In the genomic region with DNA sequence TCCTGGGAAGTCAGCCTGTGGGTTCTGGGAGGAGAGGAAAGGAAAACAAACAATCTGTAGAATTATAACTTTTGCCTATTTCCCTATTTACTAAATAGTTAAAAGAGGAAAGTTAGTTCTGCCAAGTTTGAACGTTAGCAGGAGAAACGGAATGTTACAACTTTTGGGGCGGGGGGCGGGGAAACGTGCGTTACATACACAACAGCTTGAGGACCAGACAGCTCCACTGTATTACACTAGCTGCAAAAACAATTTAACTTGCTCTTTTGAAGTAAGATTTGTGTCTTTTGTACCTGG, we compare ENCODE assay signal across 8 cellular contexts. TPM values are rescaled to one million over a fixed set of nuclear protein-coding genes. Genes with fewer than 3 reads are reported as not detected.
DNase-seq lines count a peak whose midpoint lies in the region; ATAC-seq and TF ChIP-seq lines count a peak whose summit lies in the region.

No MANE protein-coding gene starts in this region.

- no peak overlapping the region for H2BK12ac ChIP-seq in neuronal stem cell (ENCODE audit: low read length)

- H3K79me2 ChIP-seq in MM.1S (ENCODE audit: low read length) = peaks cover 94% of the 10 kb centered on the region

- H2BK5ac ChIP-seq in neuronal stem cell (ENCODE audit: low read length) = no peak overlapping the region

- no peak overlapping the region for H4K91ac ChIP-seq in neuronal stem cell (ENCODE audit: low read depth, low read length, poor library complexity)

- no peaks in the 10 kb centered on the region for H3K27me3 ChIP-seq in MM.1S (replicated peaks; ENCODE audit: insufficient read depth, low read length)
- peaks cover 0 to 90% (median 0%) of the 10 kb centered on the region in 3 experiments for H3K27me3 ChIP-seq in neuronal stem cell (ENCODE audit: control insufficient read depth in 3 of 3, insufficient read depth in 3 of 3, low read depth in 1 of 3, low read length in 3 of 3)

- ATAC-seq in effector memory CD8-positive, alpha-beta T cell (replicated peaks) = no peak
- ATAC-seq in HG02870 (IDR thresholded peaks at IDR 0.05; ENCODE audit: unreplicated experiment) = no peak

- H3K9me3 ChIP-seq in MM.1S (replicated peaks; ENCODE audit: insufficient read depth, low read length) (no peaks in the 10 kb centered on the region), neuronal stem cell (replicated peaks in 1 of 2; ENCODE audit: control insufficient read depth in 2 of 2, insufficient read depth in 1 of 2, low read depth in 1 of 2, low read length in 2 of 2) (no peaks in the 10 kb centered on the region)

- peak overlapping the region; percentile 88 for H3K4me2 ChIP-seq in MM.1S (ENCODE audit: low read depth, low read length)
- H3K4me2 ChIP-seq in neuronal stem cell (ENCODE audit: insufficient read depth, low read length, poor library complexity, severe bottlenecking) = peak overlapping the region; percentile 87

- H3K4me1 ChIP-seq in MM.1S (ENCODE audit: low read length) = peaks cover 21% of the 10 kb centered on the region
- H3K4me1 ChIP-seq in neuronal stem cell (ENCODE audit: control insufficient read depth in 2 of 2, insufficient read depth in 1 of 2, low read depth in 1 of 2, low read length in 2 of 2) = peaks cover 9 to 17% of the 10 kb centered on the region in 2 donors

- H3K9me3 Mint-ChIP-seq in CD14-positive monocyte = no peaks in the 10 kb centered on the region
- no peaks in the 10 kb centered on the region for H3K9me3 Mint-ChIP-seq in effector memory CD8-positive, alpha-beta T cell

- WGBS in neuronal stem cell (ENCODE audit: extremely low coverage in 2 of 2, insufficient read length in 2 of 2, insufficient replicate concordance in 1 of 2), 2 donors = no CpG with 5 or more reads among the region's 6 CpGs

- peak overlapping the region; percentile 87 to 93 for H3K4me3 Mint-ChIP-seq in CD14-positive monocyte
- peak overlapping the region; percentile 96 to 98 for H3K4me3 Mint-ChIP-seq in effector memory CD8-positive, alpha-beta T cell

- peaks cover 2 to 8% of the 10 kb centered on the region in 2 donors for H3K36me3 Mint-ChIP-seq in CD14-positive monocyte
- peaks cover 6% of the 10 kb centered on the region for H3K36me3 Mint-ChIP-seq in effector memory CD8-positive, alpha-beta T cell (ENCODE audit: insufficient read depth)

- H4K8ac ChIP-seq in neuronal stem cell (ENCODE audit: low read depth, low read length) = no peak overlapping the region

- H3K27ac Mint-ChIP-seq in CD14-positive monocyte = peak overlapping the region; percentile 86 to 97 (median 92)
- peak overlapping the region; percentile 82 to 91 for H3K27ac Mint-ChIP-seq in effector memory CD8-positive, alpha-beta T cell

- peaks cover 34% of the 10 kb centered on the region for H3K36me3 ChIP-seq in MM.1S (replicated peaks; ENCODE audit: insufficient read depth, low read length)
- H3K36me3 ChIP-seq in neuronal stem cell (replicated peaks in 1 of 2; ENCODE audit: control insufficient read depth in 2 of 2, insufficient read depth in 2 of 2, low read length in 2 of 2) = no peaks in the 10 kb centered on the region

- H2BK15ac ChIP-seq in neuronal stem cell (ENCODE audit: low read length) = no peak overlapping the region

- no peak overlapping the region for H3K23ac ChIP-seq in neuronal stem cell (ENCODE audit: low read depth, low read length, poor library complexity)

- no peaks in the 10 kb centered on the region for H3K79me1 ChIP-seq in neuronal stem cell (ENCODE audit: low read depth, low read length)

- TF ChIP-seq CTCF in CD14-positive monocyte (IDR thresholded peaks at IDR 0.05) = no peak
- no peak for TF ChIP-seq CTCF in MM.1S (IDR thresholded peaks at IDR 0.05; ENCODE audit: low read length)

- H3K14ac ChIP-seq in neuronal stem cell (ENCODE audit: low read length) = no peak overlapping the region

- peaks cover 0 to 3% (median 2%) of the 10 kb centered on the region in 3 donors for H3K27me3 Mint-ChIP-seq in CD14-positive monocyte (ENCODE audit: low read depth in 3 of 3)
- H3K27me3 Mint-ChIP-seq in effector memory CD8-positive, alpha-beta T cell = no peaks in the 10 kb centered on the region

- no peak overlapping the region for H3K18ac ChIP-seq in neuronal stem cell (ENCODE audit: low read length)

- H2BK120ac ChIP-seq in neuronal stem cell (ENCODE audit: low read depth, low read length) = no peak overlapping the region

- H2AFZ ChIP-seq in MM.1S (ENCODE audit: low read length) (no peak overlapping the region), neuronal stem cell (ENCODE audit: low read length) (peak overlapping the region; percentile 89)

- peaks cover 68% of the 10 kb centered on the region for H3K4me1 Mint-ChIP-seq in CD14-positive monocyte
- peaks cover 63 to 64% of the 10 kb centered on the region in 2 donors for H3K4me1 Mint-ChIP-seq in effector memory CD8-positive, alpha-beta T cell (ENCODE audit: low read depth in 2 of 2)

- no peak overlapping the region for H3K4ac ChIP-seq in neuronal stem cell (ENCODE audit: low read length)

- H3F3A ChIP-seq in MM.1S (ENCODE audit: insufficient read depth, low read length) = peaks cover 66% of the 10 kb centered on the region

- intact Hi-C loops in CD14-positive monocyte (cut with micrococcal nuclease) = loop anchor here (5.0 to 10.0 kb wide), 7 partner anchors 91 to 488 kb away; no protein-coding TSS in a partner anchor

- no peak overlapping the region for H2AK5ac ChIP-seq in neuronal stem cell (ENCODE audit: low read depth, low read length)

- peak overlapping the region; percentile 98 for H3K9ac ChIP-seq in MM.1S (ENCODE audit: low read length)
- H3K9ac ChIP-seq in neuronal stem cell (ENCODE audit: low read depth, low read length, poor library complexity) = no peak overlapping the region

- H4K20me1 ChIP-seq in MM.1S (ENCODE audit: insufficient read depth, low read length) = no peaks in the 10 kb centered on the region

- H3K4me3 ChIP-seq in MM.1S (ENCODE audit: low read length) (peak overlapping the region; percentile 95), neuronal stem cell (ENCODE audit: low read length in 2 of 2) (no peak overlapping the region)

- H3K27ac ChIP-seq in MM.1S (ENCODE audit: low read length) (peak overlapping the region; percentile 98), neuronal stem cell (replicated peaks; ENCODE audit: low read length) (no peak overlapping the region)

- H3K9me2 ChIP-seq in MM.1S (replicated peaks; ENCODE audit: insufficient read depth, low read length) = no peaks in the 10 kb centered on the region

- DNase-seq in CD14-positive monocyte (ENCODE audit: low spot score) (no peak), MM.1S (no peak), neuronal stem cell (ENCODE audit: low spot score) (no peak), SKM-1 (lab: John Stamatoyannopoulos, UW; ENCODE audit: unreplicated experiment) (no peak), NCI-H1694 treated with DMSO at 0.1 percent for 48 hours (lab: John Stamatoyannopoulos, UW) (no peak), amniotic stem cell (lab: John Stamatoyannopoulos, UW) (no peak)
- no peak for DNase-seq in effector memory CD8-positive, alpha-beta T cell

RNA-seq across cellular contexts. Expression of gene PRDM1, which starts 0.5 kb away (rescaled TPM):
- 1 to 10 TPM; 1.8 to 5.2 TPM for polyA plus RNA-seq in CD14-positive monocyte
- 2.1 TPM for polyA plus RNA-seq in neuronal stem cell (2013, experiment 1 of 2)
- polyA plus RNA-seq in neuronal stem cell (2013, experiment 2 of 2) = 2.3 TPM
